Comparison of ENCODE assay signal across 14 cellular contexts in genomic region chr12:6273209-6273928, GRCh38. TPM values are rescaled to one million over a fixed set of nuclear protein-coding genes. Genes with fewer than 3 reads are reported as not detected.
DNase-seq lines count a peak whose midpoint lies in the region; ATAC-seq and TF ChIP-seq lines count a peak whose summit lies in the region.
"Had no signal": no experiment of that assay in that cellular context is flagged by ENCODE, and none has a peak within 500 bp of the region (broad histone marks: within the 10 kb centered on the region; RNA-seq: fewer than 3 reads in every experiment).

No MANE protein-coding gene starts in this region.

- peak overlapping the region; percentile 77 for H3K27ac Mint-ChIP-seq in GM23338
- H3K27ac Mint-ChIP-seq in activated CD8-positive, alpha-beta T cell treated with anti-CD3 and anti-CD28 coated beads for 36 hours = no peak overlapping the region
- H3K27ac Mint-ChIP-seq: activated CD8-positive, alpha-beta T cell treated with anti-CD3 and anti-CD28 coated beads, Interleukin-2, amount 10 ng/mL, durations not matched to agents 7 days and 5 days; CD4-positive, CD25-positive, alpha-beta regulatory T cell; effector memory CD8-positive, alpha-beta T cell; immature natural killer cell had no signal

- no peaks in the 10 kb centered on the region for H3K9me2 ChIP-seq in GM23338 (ENCODE audit: insufficient read depth)

- DNase-seq in GM23338 (ENCODE audit: low spot score) (peak; percentile 35), WERI-Rb-1 (no peak), right cardiac atrium (no peak), sigmoid colon (peak; percentile 61), NCI-H524 (lab: John Stamatoyannopoulos, UW) (no peak), RKO (ENCODE audit: low spot score) (no peak), RPMI8226 (no peak)
- no peak for DNase-seq in activated CD8-positive, alpha-beta T cell treated with anti-CD3 and anti-CD28 coated beads for 36 hours
- DNase-seq: activated CD8-positive, alpha-beta T cell treated with anti-CD3 and anti-CD28 coated beads, Interleukin-2, amount 10 ng/mL, durations not matched to agents 7 days and 5 days; CD4-positive, CD25-positive, alpha-beta regulatory T cell; effector memory CD8-positive, alpha-beta T cell; immature natural killer cell; NCI-H510A; tibial artery had no signal

- peak; percentile 12 to 25; a peak in 1 of 4 replicates for TF ChIP-seq CTCF in GM23338 (conservative IDR thresholded peaks at IDR 0.05; ENCODE audit: low read depth in 2 of 2)
- peak; percentile 21; the same call in 1 of the 2 replicates for TF ChIP-seq CTCF in WERI-Rb-1 (IDR thresholded peaks at IDR 0.05; ENCODE audit: low read depth, low read length)
- no peak for TF ChIP-seq CTCF in sigmoid colon (IDR thresholded peaks at IDR 0.05)
- TF ChIP-seq CTCF in activated CD8-positive, alpha-beta T cell treated with anti-CD3 and anti-CD28 coated beads for 36 hours (IDR thresholded peaks at IDR 0.05) = no peak

- H3K36me3 ChIP-seq in GM23338 (ENCODE audit: insufficient read depth) (no peaks in the 10 kb centered on the region), WERI-Rb-1 (no peaks in the 10 kb centered on the region), sigmoid colon (no peaks in the 10 kb centered on the region)
- H3K36me3 ChIP-seq: tibial artery had no signal

- H3K4me1 ChIP-seq in GM23338 (ENCODE audit: insufficient read depth) (peaks cover 52% of the 10 kb centered on the region), right cardiac atrium (ENCODE audit: control insufficient read depth, insufficient read depth, low read length) (peaks cover 6% of the 10 kb centered on the region), sigmoid colon (peaks cover 0 to 23% (median 18%) of the 10 kb centered on the region in 4 donors)

- no peaks in the 10 kb centered on the region; the same call in 2 of the 3 replicates for H3K9me3 Mint-ChIP-seq in GM23338
- no peaks in the 10 kb centered on the region for H3K9me3 Mint-ChIP-seq in activated CD8-positive, alpha-beta T cell treated with anti-CD3 and anti-CD28 coated beads for 36 hours
- H3K9me3 Mint-ChIP-seq: effector memory CD8-positive, alpha-beta T cell; immature natural killer cell had no signal

- peaks cover 57% of the 10 kb centered on the region for H3K4me1 Mint-ChIP-seq in GM23338
- H3K4me1 Mint-ChIP-seq in activated CD8-positive, alpha-beta T cell treated with anti-CD3 and anti-CD28 coated beads for 36 hours (ENCODE audit: low read depth) = peaks cover 12% of the 10 kb centered on the region

- no peak overlapping the region for H3K4me3 Mint-ChIP-seq in GM23338
- no peak overlapping the region for H3K4me3 Mint-ChIP-seq in activated CD8-positive, alpha-beta T cell treated with anti-CD3 and anti-CD28 coated beads for 36 hours
- H3K4me3 Mint-ChIP-seq: activated CD8-positive, alpha-beta T cell treated with anti-CD3 and anti-CD28 coated beads, Interleukin-2, amount 10 ng/mL, durations not matched to agents 7 days and 5 days; CD4-positive, CD25-positive, alpha-beta regulatory T cell; effector memory CD8-positive, alpha-beta T cell; immature natural killer cell had no signal

- peak overlapping the region; percentile 48 for H2AFZ ChIP-seq in GM23338

- POLR2A ChIA-PET in activated CD8-positive, alpha-beta T cell treated with anti-CD3 and anti-CD28 coated beads for 36 hours (lab: Charles Lee) = interaction anchor here (0.6 kb wide), 1 partner anchor 84 kb away, joined by 4 read pairs; no protein-coding TSS in a partner anchor

- 0 out of 2 replicates have a peak, but pooled peaks cover 7% of the 10 kb centered on the region for H3F3A ChIP-seq in GM23338 (replicated peaks; ENCODE audit: low read depth)

- H3K27me3 ChIP-seq in GM23338 (ENCODE audit: insufficient read depth) (no peaks in the 10 kb centered on the region), WERI-Rb-1 (ENCODE audit: insufficient read depth, low read depth, severe bottlenecking) (no peaks in the 10 kb centered on the region), right cardiac atrium (ENCODE audit: control insufficient read depth, insufficient read depth) (no peaks in the 10 kb centered on the region), sigmoid colon (no peaks in the 10 kb centered on the region)
- H3K27me3 ChIP-seq: tibial artery had no signal

- H3K4me3 ChIP-seq in GM23338 (no peak overlapping the region), WERI-Rb-1 (ENCODE audit: low read depth, low read length) (no peak overlapping the region), right cardiac atrium (ENCODE audit: low read length) (no peak overlapping the region), sigmoid colon (no peak overlapping the region)
- H3K4me3 ChIP-seq: tibial artery had no signal

- TF ChIP-seq POLR2A in sigmoid colon (IDR thresholded peaks at IDR 0.05) = no peak

- no peak overlapping the region for H3K27ac ChIP-seq in GM23338 (ENCODE audit: low read depth)
- no peak overlapping the region for H3K27ac ChIP-seq in WERI-Rb-1
- H3K27ac ChIP-seq in right cardiac atrium (ENCODE audit: low read length) = no peak overlapping the region
- H3K27ac ChIP-seq in sigmoid colon = peak overlapping the region in 1 of 4 donors; percentile 10
- H3K27ac ChIP-seq: tibial artery had no signal

- intact Hi-C loops in right cardiac atrium (cut with DNase I) (loop anchor here in 1 of 4 donors (2.0 kb wide), 1 partner anchor 71 kb away; no protein-coding TSS in a partner anchor), sigmoid colon (cut with DNase I) (no loop called here)
- intact Hi-C loops in activated CD8-positive, alpha-beta T cell treated with anti-CD3 and anti-CD28 coated beads for 36 hours (cut with micrococcal nuclease) = no loop called here

- no peaks in the 10 kb centered on the region for H4K20me1 ChIP-seq in GM23338 (replicated peaks; ENCODE audit: insufficient read depth)

- no peaks in the 10 kb centered on the region for H3K36me3 Mint-ChIP-seq in GM23338 (ENCODE audit: low read depth)
- no peaks in the 10 kb centered on the region for H3K36me3 Mint-ChIP-seq in activated CD8-positive, alpha-beta T cell treated with anti-CD3 and anti-CD28 coated beads for 36 hours (ENCODE audit: low read depth)
- H3K36me3 Mint-ChIP-seq: CD4-positive, CD25-positive, alpha-beta regulatory T cell; immature natural killer cell had no signal

- H3K9me3 ChIP-seq in WERI-Rb-1 (ENCODE audit: severe bottlenecking) = no peaks in the 10 kb centered on the region
- no peaks in the 10 kb centered on the region for H3K9me3 ChIP-seq in right cardiac atrium (ENCODE audit: control insufficient read depth, low read length)
- no peaks in the 10 kb centered on the region for H3K9me3 ChIP-seq in sigmoid colon
- H3K9me3 ChIP-seq: tibial artery had no signal

- ATAC-seq in GM23338 (peak; percentile 5; the same call in 2 of the 3 replicates), right cardiac atrium (peak; percentile 15 to 43)
- no peak for ATAC-seq in activated CD8-positive, alpha-beta T cell treated with anti-CD3 and anti-CD28 coated beads for 36 hours
- ATAC-seq: activated CD8-positive, alpha-beta T cell treated with anti-CD3 and anti-CD28 coated beads, Interleukin-2, amount 10 ng/mL, durations not matched to agents 7 days and 5 days; effector memory CD8-positive, alpha-beta T cell had no signal

- no peaks in the 10 kb centered on the region for H3K79me2 ChIP-seq in GM23338 (replicated peaks; ENCODE audit: insufficient read depth)

- TF ChIP-seq EP300 in sigmoid colon (IDR thresholded peaks at IDR 0.05) = no peak

- peaks cover 21% of the 10 kb centered on the region for H3K27me3 Mint-ChIP-seq in GM23338 (ENCODE audit: insufficient read depth, low read depth, poor library complexity)
- H3K27me3 Mint-ChIP-seq in activated CD8-positive, alpha-beta T cell treated with anti-CD3 and anti-CD28 coated beads for 36 hours = peaks cover 13% of the 10 kb centered on the region

- 76% methylated on average over 11 of the region's 11 CpGs for WGBS in right cardiac atrium
- WGBS in sigmoid colon, 2 donors = 85 to 88% methylated on average over 11 of the region's 11 CpGs

- H3K4me2 ChIP-seq in GM23338 = peak overlapping the region; percentile 48; the same call in 1 of the 2 replicates

- CTCF ChIA-PET in activated CD8-positive, alpha-beta T cell treated with anti-CD3 and anti-CD28 coated beads for 36 hours (lab: Charles Lee) = interaction anchor here (1.0 to 10.0 kb wide), 3 partner anchors 71 to 209 kb away, joined by 3 to 160 read pairs (median 75); partner anchors contain the start of gene CD9

TF ChIP-seq in GM23338, 12 proteins besides CTCF, POLR2A, EP300 and RAD21:
- no peak for TF ChIP-seq NANOG (IDR thresholded peaks at IDR 0.05; ENCODE audit: borderline replicate concordance)
- TF ChIP-seq CREB1 (CRISPR knock-in tag; IDR thresholded peaks at IDR 0.05; ENCODE audit: low read depth) = no peak
- TF ChIP-seq ZNF114 (CRISPR knock-in tag; IDR thresholded peaks at IDR 0.05) = no peak
- TF ChIP-seq JUNB (IDR thresholded peaks at IDR 0.05; ENCODE audit: unreplicated experiment) = no peak
TF ChIP-seq in GM23338: peak in this region for 0.

RNA-seq across cellular contexts. Expression of gene PLEKHG6, which starts 37.1 kb away (rescaled TPM):
- total RNA-seq in GM23338 (2014; rRNA removed; shearing (Covaris generic)) = 21.3 and 174 TPM in 2 replicates
- polyA plus RNA-seq in GM23338 (2016; fragmentation: Nextera tagmentation; extraction: Ambion mirVana) = 15.7 and 18.0 TPM in 2 replicates
- under 1 TPM in 1 of 4 donors, not detected in 3; 0.64 TPM for total RNA-seq in right cardiac atrium
- polyA plus RNA-seq in right cardiac atrium = 1.5 TPM
- 1 to 10 TPM in 1 of 4 donors, under 1 TPM in 1, not detected in 2; 0.99 to 2.5 TPM for total RNA-seq in sigmoid colon
- polyA plus RNA-seq in sigmoid colon = 100 to 1,000 TPM in 1 of 3 donors, 10 to 100 TPM in 2; 61.3 to 146 (median 93.6) TPM
- not detected for total RNA-seq in activated CD8-positive, alpha-beta T cell treated with anti-CD3 and anti-CD28 coated beads for 36 hours
- total RNA-seq: CD4-positive, CD25-positive, alpha-beta regulatory T cell had no signal

Comparison
In these comparisons a context has a peak if more than half of its experiments do, and no peak if none do; other contexts are left out.
1. DNase-seq: peak in GM23338 (single experiment) and sigmoid colon (single experiment); none in WERI-Rb-1 (single experiment), right cardiac atrium (0 of 3), NCI-H524 (0 of 2), activated CD8-positive, alpha-beta T cell treated with anti-CD3 and anti-CD28 coated beads for 36 hours (single experiment), RKO (single experiment) and RPMI8226 (single experiment).
2. CTCF ChIP-seq: peak in GM23338 (2 of 2) and WERI-Rb-1 (single experiment); none in sigmoid colon (0 of 4) and activated CD8-positive, alpha-beta T cell treated with anti-CD3 and anti-CD28 coated beads for 36 hours (single experiment).